In the genomic region with DNA sequence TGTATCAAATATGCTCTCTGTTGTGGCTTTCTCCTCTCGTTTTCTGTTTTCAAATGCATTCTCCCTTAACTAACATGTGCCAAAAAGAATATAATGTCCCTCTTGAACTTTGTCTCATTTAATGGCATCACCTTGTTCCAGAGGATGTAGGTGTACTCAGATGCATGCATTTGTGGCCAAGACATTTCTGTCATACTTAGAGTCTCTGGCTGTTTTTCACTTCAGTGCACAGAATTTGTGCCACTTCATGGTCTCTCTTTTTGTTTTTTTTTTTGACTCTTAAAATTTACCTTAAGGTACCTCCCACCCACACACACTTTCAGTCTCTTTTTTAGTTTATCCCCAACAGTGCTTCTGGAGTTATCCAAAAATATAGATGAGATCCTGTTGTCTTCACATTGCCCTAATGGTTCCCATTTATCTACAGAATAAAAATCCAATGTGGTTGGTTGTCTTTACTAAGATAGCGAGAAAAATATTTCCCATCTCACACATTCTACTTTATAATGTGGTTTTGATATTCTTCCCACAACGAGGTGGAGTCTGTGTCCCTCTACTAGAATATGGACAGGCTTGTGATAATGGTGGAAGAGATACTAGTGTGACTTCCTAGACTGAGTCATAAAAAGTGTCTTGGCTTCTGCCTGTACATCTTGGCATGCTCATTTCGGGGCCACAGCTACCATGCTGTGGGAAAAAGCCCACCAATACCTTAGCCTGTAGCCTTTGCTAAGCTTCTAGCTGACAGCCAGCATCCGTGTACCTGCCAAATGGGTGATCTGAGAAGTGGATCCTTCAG, we compare ENCODE assay signal across 23 cellular contexts.
DNase-seq lines count a peak whose midpoint lies in the region; ATAC-seq and TF ChIP-seq lines count a peak whose summit lies in the region.
"Had no signal": no experiment of that assay in that cellular context is flagged by ENCODE, and none has a peak within 500 bp of the region (broad histone marks: within the 10 kb centered on the region; RNA-seq: fewer than 3 reads in every experiment).

No MANE protein-coding gene starts in this region.

- no peaks in the 10 kb centered on the region for H3K36me3 ChIP-seq in A673 (ENCODE audit: insufficient read depth, low read length, poor library complexity, severe bottlenecking)
- H3K36me3 ChIP-seq: thoracic aorta had no signal

- H3K27me3 Mint-ChIP-seq in activated CD4-positive, alpha-beta T cell treated with anti-CD3 and anti-CD28 coated beads, Interleukin-2, amount 10 ng/mL, durations not matched to agents 24 days and 14 days = no peaks in the 10 kb centered on the region
- H3K27me3 Mint-ChIP-seq: dendritic cell treated with granulocyte-macrophage colony-stimulating factor and Interleukin-4, amounts not matched to agents 40 ng/mL and 50 ng/mL, for 4 days; naive thymus-derived CD8-positive, alpha-beta T cell; T-cell had no signal

- TF ChIP-seq CTCF in A673 (conservative IDR thresholded peaks at IDR 0.05; ENCODE audit: low read depth, low read length) = no peak

- intact Hi-C loops in activated CD4-positive, alpha-beta T cell treated with anti-CD3 and anti-CD28 coated beads, Interleukin-2, amount 10 ng/mL, durations not matched to agents 24 days and 14 days (cut with micrococcal nuclease) = loop anchor here (5.0 kb wide), 1 partner anchor 58 kb away; no protein-coding TSS in a partner anchor
- intact Hi-C loops in A673 (cut with micrococcal nuclease; ENCODE audit: unreplicated experiment) = no loop called here

- H3K9me3 Mint-ChIP-seq in activated CD4-positive, alpha-beta T cell treated with anti-CD3 and anti-CD28 coated beads, Interleukin-2, amount 10 ng/mL, durations not matched to agents 24 days and 14 days = no peaks in the 10 kb centered on the region
- H3K9me3 Mint-ChIP-seq: activated T-cell treated with anti-CD3 and anti-CD28 coated beads, Interleukin-2, amount 50 U/mL, for 4 hours; dendritic cell treated with granulocyte-macrophage colony-stimulating factor and Interleukin-4, amounts not matched to agents 40 ng/mL and 50 ng/mL, for 4 days; naive thymus-derived CD8-positive, alpha-beta T cell; T-cell had no signal

- BruUV-seq in A673 (replicated peaks; lab: Mats Ljungman, UMichigan) = no TSS peak

- DNase-seq in activated CD4-positive, alpha-beta T cell treated with anti-CD3 and anti-CD28 coated beads, Interleukin-2, amount 10 ng/mL, durations not matched to agents 24 days and 14 days = no peak
- DNase-seq in activated CD4-positive, alpha-beta T cell treated with anti-CD3 and anti-CD28 coated beads, Interleukin-2, amount 50 U/mL, for 48 hours = no peak
- DNase-seq in stimulated activated naive CD8-positive, alpha-beta T cell treated with anti-CD3 and anti-CD28 coated beads, Interleukin-15, Interleukin-2, amounts not matched to agents 100 U/mL and 50 U/mL, for 24 hours = no peak
- DNase-seq in MV-4-11 (lab: John Stamatoyannopoulos, UW) (no peak), A673 (ENCODE audit: low spot score) (no peak), SHP77 treated with DMSO at 0.1 percent for 48 hours (lab: John Stamatoyannopoulos, UW) (no peak)
- DNase-seq: activated T-cell treated with anti-CD3 and anti-CD28 coated beads, Interleukin-2, amount 50 U/mL, for 4 hours; foreskin keratinocyte; mesendoderm; naive thymus-derived CD8-positive, alpha-beta T cell; NCI-H1092; NCI-H510A treated with DMSO at 0.1 percent for 48 hours; small intestine; stimulated activated CD8-positive, alpha-beta memory T cell treated with anti-CD3 and anti-CD28 coated beads, Interleukin-4, amount 100 ng/mL, for 48 hours; T-cell had no signal

- H3K27me3 ChIP-seq in A673 (replicated peaks; ENCODE audit: insufficient read depth, low read depth, low read length, poor library complexity) = no peaks in the 10 kb centered on the region
- H3K27me3 ChIP-seq: foreskin keratinocyte had no signal

- H3K9me3 ChIP-seq in A673 (ENCODE audit: low read depth, low read length, poor library complexity, severe bottlenecking) = no peaks in the 10 kb centered on the region
- H3K9me3 ChIP-seq: thoracic aorta had no signal

- peaks cover 9% of the 10 kb centered on the region for H3K4me1 ChIP-seq in A673 (ENCODE audit: insufficient read depth, low read length, poor library complexity, severe bottlenecking)
- H3K4me1 ChIP-seq: parathyroid adenoma had no signal

- H3K4me1 Mint-ChIP-seq in activated CD4-positive, alpha-beta T cell treated with anti-CD3 and anti-CD28 coated beads, Interleukin-2, amount 10 ng/mL, durations not matched to agents 24 days and 14 days = peaks cover 20% of the 10 kb centered on the region

- H3K36me3 Mint-ChIP-seq in activated CD4-positive, alpha-beta T cell treated with anti-CD3 and anti-CD28 coated beads, Interleukin-2, amount 10 ng/mL, durations not matched to agents 24 days and 14 days (ENCODE audit: low read depth) = peaks cover 3% of the 10 kb centered on the region

- ATAC-seq in GM21723 (IDR thresholded peaks at IDR 0.05; ENCODE audit: unreplicated experiment) (peak; percentile 56), HG03460 (IDR thresholded peaks at IDR 0.05; ENCODE audit: unreplicated experiment) (peak; percentile 58)
- peak; percentile 40 for ATAC-seq in stimulated activated naive CD8-positive, alpha-beta T cell treated with anti-CD3 and anti-CD28 coated beads, Interleukin-15, Interleukin-2, amounts not matched to agents 100 U/mL and 50 U/mL, for 24 hours
- ATAC-seq: foreskin keratinocyte; naive thymus-derived CD8-positive, alpha-beta T cell; Right ventricle myocardium inferior; T-cell had no signal

- no peak overlapping the region for H3K4me3 Mint-ChIP-seq in activated CD4-positive, alpha-beta T cell treated with anti-CD3 and anti-CD28 coated beads, Interleukin-2, amount 10 ng/mL, durations not matched to agents 24 days and 14 days
- H3K4me3 Mint-ChIP-seq: activated T-cell treated with anti-CD3 and anti-CD28 coated beads, Interleukin-2, amount 50 U/mL, for 4 hours; dendritic cell treated with granulocyte-macrophage colony-stimulating factor and Interleukin-4, amounts not matched to agents 40 ng/mL and 50 ng/mL, for 4 days; naive thymus-derived CD8-positive, alpha-beta T cell; T-cell had no signal

- H3K27ac Mint-ChIP-seq in activated CD4-positive, alpha-beta T cell treated with anti-CD3 and anti-CD28 coated beads, Interleukin-2, amount 10 ng/mL, durations not matched to agents 24 days and 14 days = peak overlapping the region; percentile 50
- H3K27ac Mint-ChIP-seq: dendritic cell treated with granulocyte-macrophage colony-stimulating factor and Interleukin-4, amounts not matched to agents 40 ng/mL and 50 ng/mL, for 4 days; T-cell had no signal

- POLR2A ChIA-PET in A673 (lab: Charles Lee; ENCODE audit: low non-redundant PET) = no interaction called here

- H3K4me3 ChIP-seq in A673 (ENCODE audit: low read depth, low read length, poor library complexity, severe bottlenecking) = no peak overlapping the region
- H3K4me3 ChIP-seq: thoracic aorta had no signal

- H3K27ac ChIP-seq in A673 (ENCODE audit: low read depth, low read length, poor library complexity, severe bottlenecking) = no peak overlapping the region
- H3K27ac ChIP-seq: C4-2B, foreskin keratinocyte, KMS-11, parathyroid adenoma, thoracic aorta had no signal

- CTCF ChIA-PET in A673 (lab: Charles Lee) = no interaction called here
